8 cellular contexts compared by ENCODE assay signal in the genomic region with DNA sequence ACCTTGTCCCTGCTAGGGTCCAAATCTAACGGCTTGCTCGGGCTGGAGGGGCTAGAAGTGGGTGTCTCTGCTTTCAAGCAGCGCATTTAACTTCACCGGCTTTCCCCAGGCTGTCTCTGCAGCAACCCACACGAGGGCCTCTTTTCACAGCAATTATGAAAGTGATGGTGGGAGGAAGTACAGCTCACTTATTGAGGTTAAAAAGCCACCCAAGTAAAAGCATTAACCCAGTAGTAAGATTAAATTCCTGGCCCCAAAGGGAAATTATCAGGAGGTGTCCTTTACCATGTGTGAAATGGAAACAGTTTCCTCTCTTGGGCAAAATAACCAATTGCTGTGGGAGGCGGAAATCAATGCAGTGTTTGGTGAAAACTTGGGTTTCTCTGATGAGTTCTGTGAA. TPM values are rescaled to one million over a fixed set of nuclear protein-coding genes. Genes with fewer than 3 reads are reported as not detected.
DNase-seq lines count a peak whose midpoint lies in the region; ATAC-seq and TF ChIP-seq lines count a peak whose summit lies in the region.

No MANE protein-coding gene starts in this region.

- H3K36me3 Mint-ChIP-seq in CD4-positive, alpha-beta T cell (ENCODE audit: low read depth): no peaks in the 10 kb centered on the region
- H3K36me3 Mint-ChIP-seq in glutamatergic neuron (ENCODE audit: unreplicated experiment): no peaks in the 10 kb centered on the region

- no peaks in the 10 kb centered on the region for H3K36me3 ChIP-seq in SK-N-MC (ENCODE audit: insufficient read depth, low read length)
- no peaks in the 10 kb centered on the region for H3K36me3 ChIP-seq in BE2C

- H3K27ac ChIP-seq in CD4-positive, alpha-beta T cell (ENCODE audit: low read depth, low read length): no peak overlapping the region
- H3K27ac ChIP-seq in SK-N-MC: no peak overlapping the region

- no peak overlapping the region for H3K9ac ChIP-seq in SK-N-MC (ENCODE audit: insufficient read length)

- no peaks in the 10 kb centered on the region for H3K9me3 Mint-ChIP-seq in CD4-positive, alpha-beta T cell
- peaks cover 1% of the 10 kb centered on the region for H3K9me3 Mint-ChIP-seq in glutamatergic neuron (ENCODE audit: unreplicated experiment)

- CTCF ChIA-PET in CD4-positive, alpha-beta T cell (lab: Charles Lee): interaction anchor here (5.2 kb wide), 1 partner anchor 13 kb away, joined by 22 read pairs; no protein-coding TSS in a partner anchor

- no peaks in the 10 kb centered on the region for H3K27me3 ChIP-seq in CD4-positive, alpha-beta T cell (ENCODE audit: control insufficient read depth, insufficient read depth, low read length)
- H3K27me3 ChIP-seq in BE2C: no peaks in the 10 kb centered on the region

- intact Hi-C loops in CD4-positive, alpha-beta T cell (cut with DNase I, micrococcal nuclease): no loop called here

- H3K9me3 ChIP-seq in CD4-positive, alpha-beta T cell (ENCODE audit: control insufficient read depth, low read length): no peaks in the 10 kb centered on the region
- H3K9me3 ChIP-seq in SK-N-MC (ENCODE audit: low read depth, low read length) (no peaks in the 10 kb centered on the region), BE2C (no peaks in the 10 kb centered on the region)

- H3K4me3 ChIP-seq in SK-N-MC: 0 out of 2 replicates have a peak overlapping the region, but pooled peaks have one; percentile 10
- H3K4me3 ChIP-seq in BE2C (ENCODE audit: low read depth, low read length): no peak overlapping the region

- TF ChIP-seq CTCF in CD4-positive, alpha-beta T cell (IDR thresholded peaks at IDR 0.05): no peak
- TF ChIP-seq CTCF in glutamatergic neuron (IDR thresholded peaks at IDR 0.05; ENCODE audit: partially characterized antibody, unreplicated experiment) (no peak), BE2C (IDR thresholded peaks at IDR 0.05; ENCODE audit: low read depth, low read length) (no peak)

- no peaks in the 10 kb centered on the region for H3K27me3 Mint-ChIP-seq in CD4-positive, alpha-beta T cell
- no peaks in the 10 kb centered on the region for H3K27me3 Mint-ChIP-seq in glutamatergic neuron (ENCODE audit: unreplicated experiment)

- in situ Hi-C loops in ACHN (cut with HindIII; ENCODE audit: low pct_ligation_motif_present, low pct_unique_long_range_greater_than_20kb, low sequenced_read_pairs): no loop called here

- H3K4me1 ChIP-seq in BE2C: no peaks in the 10 kb centered on the region

- ATAC-seq in CD4-positive, alpha-beta T cell (ENCODE audit: poor library complexity): peak; percentile 62
- ATAC-seq in GM21515 (IDR thresholded peaks at IDR 0.05; ENCODE audit: unreplicated experiment): peak; percentile 68

- peak in 1 of 10 experiments; percentile 9 for DNase-seq in CD4-positive, alpha-beta T cell
- DNase-seq in SK-N-MC (ENCODE audit: low read depth, low spot score) (no peak), glutamatergic neuron (no peak), NCI-H1417 (lab: John Stamatoyannopoulos, UW) (no peak), BE2C (no peak), ACHN (no peak), DMS153 (lab: John Stamatoyannopoulos, UW) (no peak)

- peak overlapping the region; percentile 63 for H3K27ac Mint-ChIP-seq in CD4-positive, alpha-beta T cell
- peak overlapping the region; percentile 2 for H3K27ac Mint-ChIP-seq in glutamatergic neuron (ENCODE audit: unreplicated experiment)

- no peak overlapping the region for H3K4me3 Mint-ChIP-seq in CD4-positive, alpha-beta T cell
- H3K4me3 Mint-ChIP-seq in glutamatergic neuron (ENCODE audit: unreplicated experiment): no peak overlapping the region

- peaks cover 15% of the 10 kb centered on the region for H3K4me1 Mint-ChIP-seq in CD4-positive, alpha-beta T cell (ENCODE audit: low read depth)
- peaks cover 8% of the 10 kb centered on the region for H3K4me1 Mint-ChIP-seq in glutamatergic neuron (ENCODE audit: low read depth, unreplicated experiment)

- POLR2A ChIA-PET in CD4-positive, alpha-beta T cell (lab: Charles Lee): interaction anchor here (0.9 to 1.0 kb wide), 2 partner anchors 13 to 299 kb away, joined by 3 read pairs; no protein-coding TSS in a partner anchor

RNA-seq across cellular contexts. Expression of a gene that starts 41.1 kb away (rescaled TPM):
- total RNA-seq in CD4-positive, alpha-beta T cell: 10 to 100 TPM; 55.7 to 58.4 TPM
- 156 TPM for total RNA-seq in glutamatergic neuron (ENCODE audit: unreplicated experiment)
- 226 TPM for polyA plus RNA-seq in BE2C (2012; ENCODE audit: insufficient read depth, insufficient read length, low read depth)

RNA-seq across cellular contexts. Expression of a gene that starts 45.5 kb away (rescaled TPM):
- total RNA-seq in CD4-positive, alpha-beta T cell: 1 to 10 TPM in 1 of 2 experiments, under 1 TPM in 1; 0.20 to 1.1 TPM
- total RNA-seq in glutamatergic neuron (ENCODE audit: unreplicated experiment): 6.7 TPM
- 1.1 TPM for polyA plus RNA-seq in BE2C (2012; ENCODE audit: insufficient read depth, insufficient read length, low read depth)

RNA-seq across cellular contexts. Expression of a gene that starts 57.2 kb away (rescaled TPM):
- total RNA-seq in CD4-positive, alpha-beta T cell: 1 to 10 TPM in 1 of 2 experiments, under 1 TPM in 1; 0.63 to 1.8 TPM
- total RNA-seq in glutamatergic neuron (ENCODE audit: unreplicated experiment): not detected
- polyA plus RNA-seq in BE2C (2012; ENCODE audit: insufficient read depth, insufficient read length, low read depth): not detected
